Comparison of ENCODE assay signal across 16 cellular contexts in the genomic region with DNA sequence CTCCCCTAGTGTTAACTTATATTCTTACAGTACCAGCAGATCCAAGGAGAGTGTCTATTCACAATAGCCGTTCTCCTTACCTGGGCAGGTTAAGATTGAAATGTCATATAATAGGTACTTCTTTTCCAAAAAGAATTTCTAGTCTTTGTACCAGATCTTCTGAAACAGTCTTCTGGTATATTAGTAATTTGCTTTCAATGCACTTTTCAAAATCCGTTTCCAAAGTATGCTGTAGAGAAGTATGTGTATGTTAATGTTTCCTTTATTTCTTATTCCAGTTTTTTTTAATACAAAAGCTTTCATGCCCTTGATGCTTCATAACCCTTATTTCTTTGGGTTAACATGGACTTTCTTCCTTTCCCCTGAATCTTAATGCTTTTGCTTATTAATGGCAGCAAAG.
DNase-seq lines count a peak whose midpoint lies in the region; ATAC-seq, FAIRE-seq and TF ChIP-seq lines count a peak whose summit lies in the region.
"Had no signal": no experiment of that assay in that cellular context is flagged by ENCODE, and none has a peak within 500 bp of the region (broad histone marks: within the 10 kb centered on the region; RNA-seq: fewer than 3 reads in every experiment).

No MANE protein-coding gene starts in this region.

- H3K4me1 Mint-ChIP-seq in endodermal cell = peaks cover 33% of the 10 kb centered on the region

- CTCF ChIA-PET in Panc1 (lab: Charles Lee) = no interaction called here

- WGBS in endodermal cell (ENCODE audit: insufficient coverage in 1 of 2, insufficient read length in 1 of 2), 2 experiments = 86% methylated on average over 1 of the region's 2 CpGs; no CpG with 5 or more reads in 1 of the 2 experiments

- H3K27me3 ChIP-seq in Panc1 (ENCODE audit: control insufficient read depth, insufficient read depth, low read length) (no peaks in the 10 kb centered on the region), foreskin keratinocyte (no peaks in the 10 kb centered on the region), endodermal cell (ENCODE audit: control insufficient read depth, insufficient read depth, low read length, poor library complexity, severe bottlenecking) (no peaks in the 10 kb centered on the region)
- H3K27me3 ChIP-seq: BLaER1 had no signal

- H3K9me3 ChIP-seq in Panc1 (ENCODE audit: control insufficient read depth, insufficient read depth, low read depth, low read length) = no peaks in the 10 kb centered on the region
- H3K9me3 ChIP-seq in endodermal cell (ENCODE audit: control insufficient read depth, low read length) = no peaks in the 10 kb centered on the region
- H3K9me3 ChIP-seq: BLaER1 had no signal

- H3K9me3 Mint-ChIP-seq in endodermal cell = no peaks in the 10 kb centered on the region
- H3K9me3 Mint-ChIP-seq: CD4-positive, CD25-positive, alpha-beta regulatory T cell; H9 had no signal

- peaks cover 24% of the 10 kb centered on the region for H3K36me3 Mint-ChIP-seq in endodermal cell (ENCODE audit: low read depth)

- no TSS peak for BruUV-seq in Panc1 (replicated peaks; lab: Mats Ljungman, UMichigan)

- H3K27me3 Mint-ChIP-seq in endodermal cell (ENCODE audit: insufficient read depth) = no peaks in the 10 kb centered on the region
- H3K27me3 Mint-ChIP-seq: CD4-positive, CD25-positive, alpha-beta regulatory T cell had no signal

- DNase-seq in Panc1 (ENCODE audit: low read depth, low spot score) (no peak), foreskin keratinocyte (no peak), endodermal cell (no peak)
- DNase-seq in activated CD8-positive, alpha-beta memory T cell treated with anti-CD3 and anti-CD28 coated beads, Interleukin-2, amount 50 U/mL, for 4 hours = no peak
- DNase-seq: AML-193; CD4-positive, CD25-positive, alpha-beta regulatory T cell; DMS 273 treated with DMSO at 0.1 percent for 48 hours; GOT3; H9; KBM-7 had no signal

- H3K9ac ChIP-seq in endodermal cell (ENCODE audit: extremely low read depth, low read length, poor library complexity, severe bottlenecking) = no peak overlapping the region
- H3K9ac ChIP-seq: BLaER1 had no signal

- FAIRE-seq in G401.6 (lab: Jason Lieb, UNC) = peak; percentile 6
- FAIRE-seq: GM12892 had no signal

- intact Hi-C loops in Panc1 (cut with micrococcal nuclease; ENCODE audit: unreplicated experiment) = no loop called here

- H3K4me3 ChIP-seq in Panc1 (ENCODE audit: low read depth in 2 of 2, low read length in 2 of 2) (no peak overlapping the region), endodermal cell (ENCODE audit: low read length) (no peak overlapping the region)
- H3K4me3 ChIP-seq: BLaER1 had no signal

- in situ Hi-C loops in Panc1 (cut with HindIII; ENCODE audit: low pct_unique_long_range_greater_than_20kb, low sequenced_read_pairs) = no loop called here

- no peak overlapping the region for H3K4me3 Mint-ChIP-seq in endodermal cell
- H3K4me3 Mint-ChIP-seq: CD4-positive, CD25-positive, alpha-beta regulatory T cell; H9 had no signal

- POLR2A ChIA-PET in Panc1 (lab: Charles Lee) = no interaction called here

- H3K4me1 ChIP-seq in Panc1 (ENCODE audit: control insufficient read depth, insufficient read depth, low read length) = peaks cover 56% of the 10 kb centered on the region
- peaks cover 5% of the 10 kb centered on the region for H3K4me1 ChIP-seq in foreskin keratinocyte
- peaks cover 18% of the 10 kb centered on the region for H3K4me1 ChIP-seq in endodermal cell (ENCODE audit: control insufficient read depth, insufficient read depth, low read length)

- no peak overlapping the region for H3K27ac Mint-ChIP-seq in endodermal cell
- H3K27ac Mint-ChIP-seq: CD4-positive, CD25-positive, alpha-beta regulatory T cell had no signal

- H3K36me3 ChIP-seq in Panc1 (ENCODE audit: control insufficient read depth, insufficient read depth, low read length) (no peaks in the 10 kb centered on the region; the same call in 1 of the 2 replicates), endodermal cell (ENCODE audit: control insufficient read depth, insufficient read depth, low read length) (peaks cover 31% of the 10 kb centered on the region)

- no peak for ATAC-seq in Panc1
- ATAC-seq in foreskin keratinocyte = no peak
- no peak for ATAC-seq in HG02970 (IDR thresholded peaks at IDR 0.05; ENCODE audit: low FRiP score, unreplicated experiment)
- no peak for ATAC-seq in HG03280 (IDR thresholded peaks at IDR 0.05; ENCODE audit: unreplicated experiment)

- H3K27ac ChIP-seq in Panc1 (ENCODE audit: low read length) (peak overlapping the region; percentile 69; the same call in 1 of the 2 replicates), foreskin keratinocyte (no peak overlapping the region), endodermal cell (ENCODE audit: low read depth, low read length) (no peak overlapping the region)
- H3K27ac ChIP-seq: BLaER1, HL-60 had no signal

- TF ChIP-seq CTCF in Panc1 (IDR thresholded peaks at IDR 0.05) = peak; percentile 15; the same call in 1 of the 2 replicates
- peak; percentile 7 for TF ChIP-seq CTCF in foreskin keratinocyte (conservative IDR thresholded peaks at IDR 0.05)
- TF ChIP-seq CTCF in endodermal cell (conservative IDR thresholded peaks at IDR 0.05) = no peak
